Comparison of ENCODE assay signal across 9 cellular contexts in genomic region chr1:91020486-91020885, GRCh38. TPM values are rescaled to one million over a fixed set of nuclear protein-coding genes. Genes with fewer than 3 reads are reported as not detected.
DNase-seq lines count a peak whose midpoint lies in the region; ATAC-seq and TF ChIP-seq lines count a peak whose summit lies in the region.
"Had no signal": no experiment of that assay in that cellular context is flagged by ENCODE, and none has a peak within 500 bp of the region (broad histone marks: within the 10 kb centered on the region; RNA-seq: fewer than 3 reads in every experiment).

No MANE protein-coding gene starts in this region.

- no peaks in the 10 kb centered on the region for H3K27me3 Mint-ChIP-seq in natural killer cell treated with Interleukin-12 subunit alpha and Interleukin-12 subunit beta and Interleukin-15 and Interleukin-18, amount 100 ng/mL, for 72 hours

- no peak for DNase-seq in BJ (ENCODE audit: low read depth)
- no peak for DNase-seq in MG63
- no peak for DNase-seq in dorsolateral prefrontal cortex
- DNase-seq in natural killer cell treated with Interleukin-12 subunit alpha and Interleukin-12 subunit beta and Interleukin-15 and Interleukin-18, amount 100 ng/mL, for 72 hours (ENCODE audit: low spot score), result no peak
- no peak for DNase-seq in posterior vena cava (ENCODE audit: low spot score)
- no peak for DNase-seq in COR-L47 (lab: John Stamatoyannopoulos, UW)
- DNase-seq: NCI-H2171 had no signal

- H3K4me3 Mint-ChIP-seq in natural killer cell treated with Interleukin-12 subunit alpha and Interleukin-12 subunit beta and Interleukin-15 and Interleukin-18, amount 100 ng/mL, for 72 hours, result peak overlapping the region; percentile 91

- H3K4me3 ChIP-seq in BJ (ENCODE audit: low read depth, low read length) (peak overlapping the region; percentile 95), MG63 (peak overlapping the region; percentile 93), dorsolateral prefrontal cortex (peak overlapping the region; percentile 70 to 96 (median 85))

- POLR2A ChIA-PET in BJ (lab: Charles Lee), result no interaction called here

- H3K9me3 ChIP-seq in MG63, result no peaks in the 10 kb centered on the region

- peak overlapping the region in 45 of 59 donors; percentile 2 to 100 (median 99) for H3K27ac ChIP-seq in dorsolateral prefrontal cortex

- TF ChIP-seq CTCF in BJ (IDR thresholded peaks at IDR 0.05; ENCODE audit: insufficient read depth, low read depth, low read length) (no peak), dorsolateral prefrontal cortex (IDR thresholded peaks at IDR 0.05 in 54 of 56, conservative IDR thresholded peaks at IDR 0.05 in 2 of 56; ENCODE audit: low read depth in 1 of 56, partially characterized antibody in 56 of 56) (no peak)

- H3K27me3 ChIP-seq in BJ (ENCODE audit: control insufficient read depth, insufficient read depth, low read length) (no peaks in the 10 kb centered on the region), MG63 (no peaks in the 10 kb centered on the region), dorsolateral prefrontal cortex (no peaks in the 10 kb centered on the region)

- intact Hi-C loops in dorsolateral prefrontal cortex (cut with DNase I) (loop anchor here (5.0 to 10.0 kb wide), 6 partner anchors 48 to 296 kb away; no protein-coding TSS in a partner anchor), posterior vena cava (cut with DNase I) (no loop called here)

- no peak for ATAC-seq in natural killer cell treated with Interleukin-12 subunit alpha and Interleukin-12 subunit beta and Interleukin-15 and Interleukin-18, amount 100 ng/mL, for 72 hours
- no peak for ATAC-seq in HG02571 (IDR thresholded peaks at IDR 0.05; ENCODE audit: unreplicated experiment)
- no peak for ATAC-seq in GM21381 (IDR thresholded peaks at IDR 0.05; ENCODE audit: unreplicated experiment)

- no peaks in the 10 kb centered on the region for H3K36me3 Mint-ChIP-seq in natural killer cell treated with Interleukin-12 subunit alpha and Interleukin-12 subunit beta and Interleukin-15 and Interleukin-18, amount 100 ng/mL, for 72 hours

- CTCF ChIA-PET in BJ (lab: Yijun Ruan, JAX), result no interaction called here

- H3K36me3 ChIP-seq in BJ (ENCODE audit: control insufficient read depth, insufficient read depth, low read length) (no peaks in the 10 kb centered on the region), MG63 (peaks cover 41% of the 10 kb centered on the region)

- peak overlapping the region; percentile 96 to 97 for H3K27ac Mint-ChIP-seq in natural killer cell treated with Interleukin-12 subunit alpha and Interleukin-12 subunit beta and Interleukin-15 and Interleukin-18, amount 100 ng/mL, for 72 hours

- peaks cover 37 to 47% of the 10 kb centered on the region in 2 donors for H3K4me1 Mint-ChIP-seq in natural killer cell treated with Interleukin-12 subunit alpha and Interleukin-12 subunit beta and Interleukin-15 and Interleukin-18, amount 100 ng/mL, for 72 hours (ENCODE audit: low read depth in 2 of 2)

- H3K9me3 Mint-ChIP-seq in natural killer cell treated with Interleukin-12 subunit alpha and Interleukin-12 subunit beta and Interleukin-15 and Interleukin-18, amount 100 ng/mL, for 72 hours, result no peaks in the 10 kb centered on the region

RNA-seq across cellular contexts. Expression of gene ZNF644, which starts 1.3 kb away (rescaled TPM):
- 7.3 and 15.5 TPM in 2 replicates for polyA plus RNA-seq in BJ (2011; rRNA removed)
- 21.7 and 27.1 TPM in 2 replicates for polyA minus RNA-seq in BJ (2011; rRNA and poly(A)+ RNA removed)
- total RNA-seq in MG63 (2014; rRNA removed; shearing (Covaris generic); ENCODE audit: low replicate concordance), result 10.8 and 15.5 TPM in 2 replicates
- total RNA-seq in dorsolateral prefrontal cortex (100 to 1,000 TPM in 4 of 120 experiments, 10 to 100 TPM in 116; 55.9 to 109 (median 75.5) TPM), posterior vena cava (10 to 100 TPM; 67.2 to 75.1 TPM)
- total RNA-seq in natural killer cell treated with Interleukin-12 subunit alpha and Interleukin-12 subunit beta and Interleukin-15 and Interleukin-18, amount 100 ng/mL, for 72 hours, result 10 to 100 TPM; 58.4 to 76.6 TPM

Comparison
In these comparisons a context has a peak if more than half of its experiments do, and no peak if none do; other contexts are left out.
1. intact Hi-C loops: an anchor here in dorsolateral prefrontal cortex (5.0 to 10.0 kb wide); none called in posterior vena cava.